Comparison of ENCODE assay signal across 10 cellular contexts in the genomic region with DNA sequence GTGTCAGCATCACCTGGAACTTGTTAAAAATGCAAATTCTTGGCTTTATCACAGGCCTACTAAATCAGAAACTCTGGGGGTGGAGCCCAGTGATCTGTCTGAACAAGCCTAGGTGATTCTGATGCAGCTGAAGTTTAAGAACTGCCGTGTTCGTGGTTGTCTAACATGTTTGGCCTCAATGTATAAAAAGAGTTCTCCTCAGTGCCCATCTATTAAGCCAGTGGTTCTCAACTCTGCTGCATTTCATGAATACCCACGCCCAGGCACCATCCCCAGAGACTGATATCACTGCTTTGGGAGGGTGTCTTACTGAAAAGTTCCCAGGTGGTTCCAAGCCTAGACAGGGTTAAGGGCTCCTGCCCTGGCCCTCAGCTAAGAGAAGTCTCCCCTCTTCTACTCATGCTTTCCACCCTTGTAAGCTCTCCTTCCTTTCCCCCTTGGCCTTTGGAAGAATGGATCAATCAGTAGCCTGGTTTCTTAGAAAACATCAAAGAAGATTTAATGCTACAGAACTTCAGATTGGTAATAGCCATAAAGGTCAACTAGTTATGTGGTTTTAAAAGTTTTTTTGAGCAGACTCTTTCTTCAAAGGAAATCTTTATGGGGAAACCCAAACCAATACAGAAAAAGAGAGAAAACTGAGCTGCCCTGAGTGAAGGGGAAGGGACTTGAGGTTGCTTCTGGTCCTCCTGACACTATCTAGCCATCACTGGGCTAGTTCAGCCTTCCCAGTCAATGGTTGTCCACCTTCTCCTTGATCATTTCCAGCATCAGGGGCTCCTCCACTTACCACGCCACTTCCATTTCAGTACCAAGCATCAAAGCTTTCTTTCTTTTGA. TPM values are rescaled to one million over a fixed set of nuclear protein-coding genes. Genes with fewer than 3 reads are reported as not detected.
DNase-seq lines count a peak whose midpoint lies in the region; ATAC-seq and TF ChIP-seq lines count a peak whose summit lies in the region.
"Had no signal": no experiment of that assay in that cellular context is flagged by ENCODE, and none has a peak within 500 bp of the region (broad histone marks: within the 10 kb centered on the region; RNA-seq: fewer than 3 reads in every experiment).

No MANE protein-coding gene starts in this region.

- TF ChIP-seq CTCF in Peyer's patch (IDR thresholded peaks at IDR 0.05) = no peak

- no peaks in the 10 kb centered on the region for H3K27me3 Mint-ChIP-seq in activated CD4-positive, alpha-beta T cell treated with anti-CD3 and anti-CD28 coated beads for 36 hours
- no peaks in the 10 kb centered on the region for H3K27me3 Mint-ChIP-seq in activated T-helper 17 cell treated with anti-CD3 and anti-CD28 coated beads, Interleukin-2, amount 50 U/mL, for 72 hours
- H3K27me3 Mint-ChIP-seq in stimulated activated naive CD8-positive, alpha-beta T cell treated with anti-CD3 and anti-CD28 coated beads, Interleukin-15, Interleukin-2, amounts not matched to agents 100 ng/mL and 50 ng/mL, for 24 hours = no peaks in the 10 kb centered on the region

- H3K27ac ChIP-seq in Peyer's patch = no peak overlapping the region

- intact Hi-C loops in activated CD4-positive, alpha-beta T cell treated with anti-CD3 and anti-CD28 coated beads for 36 hours (cut with DNase I, micrococcal nuclease) = loop anchor here (1.0 to 5.0 kb wide), 7 partner anchors 9 to 1319 kb away; partner anchors contain the start of gene TNFAIP3 (in 1 of the 2)

- H3K27me3 ChIP-seq in Peyer's patch = no peaks in the 10 kb centered on the region

- ATAC-seq in activated CD4-positive, alpha-beta T cell treated with anti-CD3 and anti-CD28 coated beads for 36 hours = peak; percentile 67
- peak; percentile 31 for ATAC-seq in HG03060 (IDR thresholded peaks at IDR 0.05; ENCODE audit: low read depth, unreplicated experiment)
- peak; percentile 68 for ATAC-seq in activated T-helper 17 cell treated with anti-CD3 and anti-CD28 coated beads, Interleukin-2, amount 50 U/mL, for 72 hours (replicated peaks)

- H3K36me3 Mint-ChIP-seq in activated CD4-positive, alpha-beta T cell treated with anti-CD3 and anti-CD28 coated beads for 36 hours (ENCODE audit: low read depth) = peaks cover 6% of the 10 kb centered on the region
- H3K36me3 Mint-ChIP-seq in activated T-helper 17 cell treated with anti-CD3 and anti-CD28 coated beads, Interleukin-2, amount 50 U/mL, for 72 hours (ENCODE audit: low read depth) = peaks cover 19% of the 10 kb centered on the region
- peaks cover 8% of the 10 kb centered on the region for H3K36me3 Mint-ChIP-seq in stimulated activated naive CD8-positive, alpha-beta T cell treated with anti-CD3 and anti-CD28 coated beads, Interleukin-15, Interleukin-2, amounts not matched to agents 100 ng/mL and 50 ng/mL, for 24 hours (ENCODE audit: low read depth)

- peak; percentile 78 for DNase-seq in activated CD4-positive, alpha-beta T cell treated with anti-CD3 and anti-CD28 coated beads for 36 hours
- DNase-seq in activated CD4-positive, alpha-beta T cell treated with anti-CD3 and anti-CD28 coated beads for 1 hour = no peak
- no peak for DNase-seq in Peyer's patch
- DNase-seq in NCI-H1694 treated with DMSO at 0.1 percent for 48 hours (lab: John Stamatoyannopoulos, UW) = no peak
- DNase-seq in SK-N-DZ (ENCODE audit: low spot score) = no peak
- DNase-seq: NCI-H1694 had no signal

- no peaks in the 10 kb centered on the region for H3K9me3 ChIP-seq in Peyer's patch

- peak overlapping the region; percentile 30 for H3K4me3 Mint-ChIP-seq in activated CD4-positive, alpha-beta T cell treated with anti-CD3 and anti-CD28 coated beads for 36 hours
- H3K4me3 Mint-ChIP-seq in activated T-helper 17 cell treated with anti-CD3 and anti-CD28 coated beads, Interleukin-2, amount 50 U/mL, for 72 hours = peak overlapping the region; percentile 85
- peak overlapping the region; percentile 74 for H3K4me3 Mint-ChIP-seq in stimulated activated naive CD8-positive, alpha-beta T cell treated with anti-CD3 and anti-CD28 coated beads, Interleukin-15, Interleukin-2, amounts not matched to agents 100 ng/mL and 50 ng/mL, for 24 hours
- H3K4me3 Mint-ChIP-seq: neural crest cell had no signal

- H3K27ac Mint-ChIP-seq in activated CD4-positive, alpha-beta T cell treated with anti-CD3 and anti-CD28 coated beads for 36 hours = peak overlapping the region; percentile 89
- H3K27ac Mint-ChIP-seq in activated T-helper 17 cell treated with anti-CD3 and anti-CD28 coated beads, Interleukin-2, amount 50 U/mL, for 72 hours = peak overlapping the region; percentile 99
- H3K27ac Mint-ChIP-seq in stimulated activated naive CD8-positive, alpha-beta T cell treated with anti-CD3 and anti-CD28 coated beads, Interleukin-15, Interleukin-2, amounts not matched to agents 100 ng/mL and 50 ng/mL, for 24 hours = peak overlapping the region; percentile 97

- TF ChIP-seq POLR2A in Peyer's patch (IDR thresholded peaks at IDR 0.05) = no peak

- H3K4me3 ChIP-seq in Peyer's patch = no peak overlapping the region

- H3K36me3 ChIP-seq in Peyer's patch = peaks cover 0 to 3% (median 0%) of the 10 kb centered on the region in 3 donors

- POLR2A ChIA-PET in activated CD4-positive, alpha-beta T cell treated with anti-CD3 and anti-CD28 coated beads for 36 hours (lab: Charles Lee) = interaction anchor here (0.6 to 2.3 kb wide), 9 partner anchors 15 to 129 kb away, joined by 3 to 10 read pairs (median 5); partner anchors contain the start of gene TNFAIP3

- peaks cover 0 to 6% (median 0%) of the 10 kb centered on the region in 4 donors for H3K4me1 ChIP-seq in Peyer's patch

- peaks cover 87% of the 10 kb centered on the region for H3K4me1 Mint-ChIP-seq in activated CD4-positive, alpha-beta T cell treated with anti-CD3 and anti-CD28 coated beads for 36 hours
- peaks cover 61% of the 10 kb centered on the region for H3K4me1 Mint-ChIP-seq in activated T-helper 17 cell treated with anti-CD3 and anti-CD28 coated beads, Interleukin-2, amount 50 U/mL, for 72 hours
- peaks cover 99% of the 10 kb centered on the region for H3K4me1 Mint-ChIP-seq in stimulated activated naive CD8-positive, alpha-beta T cell treated with anti-CD3 and anti-CD28 coated beads, Interleukin-15, Interleukin-2, amounts not matched to agents 100 ng/mL and 50 ng/mL, for 24 hours (ENCODE audit: low read depth)

- CTCF ChIA-PET in activated CD4-positive, alpha-beta T cell treated with anti-CD3 and anti-CD28 coated beads for 36 hours (lab: Charles Lee) = interaction anchor here (0.7 to 1.9 kb wide), 8 partner anchors 20 to 120 kb away, joined by 3 to 18 read pairs (median 3); partner anchors contain the start of gene TNFAIP3

- H3K9me3 Mint-ChIP-seq in activated CD4-positive, alpha-beta T cell treated with anti-CD3 and anti-CD28 coated beads for 36 hours (ENCODE audit: low read depth) = peaks cover 2% of the 10 kb centered on the region
- peaks cover 4% of the 10 kb centered on the region for H3K9me3 Mint-ChIP-seq in activated T-helper 17 cell treated with anti-CD3 and anti-CD28 coated beads, Interleukin-2, amount 50 U/mL, for 72 hours
- H3K9me3 Mint-ChIP-seq in stimulated activated naive CD8-positive, alpha-beta T cell treated with anti-CD3 and anti-CD28 coated beads, Interleukin-15, Interleukin-2, amounts not matched to agents 100 ng/mL and 50 ng/mL, for 24 hours = no peaks in the 10 kb centered on the region
- H3K9me3 Mint-ChIP-seq: neural crest cell had no signal

RNA-seq across cellular contexts. Expression of gene TNFAIP3, which starts 38.9 kb away (rescaled TPM):
- 100 to 1,000 TPM; 284 to 371 TPM for total RNA-seq in activated CD4-positive, alpha-beta T cell treated with anti-CD3 and anti-CD28 coated beads for 36 hours
- 100 to 1,000 TPM; 254 to 663 TPM for total RNA-seq in activated T-helper 17 cell treated with anti-CD3 and anti-CD28 coated beads, Interleukin-2, amount 50 U/mL, for 72 hours
- total RNA-seq in Peyer's patch = 10 to 100 TPM; 19.3 to 66.8 (median 30.6) TPM
- polyA plus RNA-seq in SK-N-DZ (2014; cell fraction: cytosol; rRNA removed) = 0.05 and 0.07 TPM in 2 replicates
- polyA plus RNA-seq in SK-N-DZ (2014; cell fraction: nucleus; rRNA removed) = 0.21 and 1.6 TPM in 2 replicates

Comparison
In these comparisons a context has a peak if more than half of its experiments do, and no peak if none do; other contexts are left out.
1. H3K4me3 Mint-ChIP-seq: peak in every context shown above with its lines; median percentile 85 in activated T-helper 17 cell treated with anti-CD3 and anti-CD28 coated beads, Interleukin-2, amount 50 U/mL, for 72 hours; 74 in stimulated activated naive CD8-positive, alpha-beta T cell treated with anti-CD3 and anti-CD28 coated beads, Interleukin-15, Interleukin-2, amounts not matched to agents 100 ng/mL and 50 ng/mL, for 24 hours; 30 in activated CD4-positive, alpha-beta T cell treated with anti-CD3 and anti-CD28 coated beads for 36 hours.